12 cellular contexts compared by ENCODE assay signal in genomic region chr20:58700121-58700780, GRCh38. TPM values are rescaled to one million over a fixed set of nuclear protein-coding genes. Genes with fewer than 3 reads are reported as not detected.
DNase-seq lines count a peak whose midpoint lies in the region; ATAC-seq lines count a peak whose summit lies in the region.
"Had no signal": no experiment of that assay in that cellular context is flagged by ENCODE, and none has a peak within 500 bp of the region (broad histone marks: within the 10 kb centered on the region; RNA-seq: fewer than 3 reads in every experiment).

No MANE protein-coding gene starts in this region.

- DNase-seq in activated CD8-positive, alpha-beta memory T cell treated with anti-CD3 and anti-CD28 coated beads, Interleukin-2, amount 50 U/mL, for 48 hours: peak; percentile 57
- DNase-seq in activated CD8-positive, alpha-beta memory T cell treated with anti-CD3 and anti-CD28 coated beads for 24 hours: no peak
- DNase-seq in activated T-helper 1 cell treated with anti-CD3 and anti-CD28 coated beads, Interleukin-12 subunit alpha, Interleukin-12 subunit beta, Interleukin-2, Interleukin-4 antibody, amounts not matched to agents 30 ng/mL and 10 ng/mL and 1 ng/mL, durations not matched to agents 14 hours and 24 hours and 36 hours (ENCODE audit: low spot score): no peak
- DNase-seq in islet precursor cell (peak; percentile 37), stromal cell of bone marrow (ENCODE audit: low read depth) (peak; percentile 64), NCI-H524 treated with DMSO at 0.1 percent for 48 hours (lab: John Stamatoyannopoulos, UW) (no peak), A172 (ENCODE audit: low spot score) (no peak)
- DNase-seq: KBM-7, NCI-H1436 treated with DMSO at 0.1 percent for 48 hours, NCI-H774 had no signal

- H3K27ac Mint-ChIP-seq in activated T-helper 1 cell treated with anti-CD3 and anti-CD28 coated beads, Interleukin-12 subunit alpha, Interleukin-12 subunit beta, Interleukin-2, Interleukin-4 antibody, amounts not matched to agents 30 ng/mL and 10 ng/mL and 1 ng/mL, durations not matched to agents 14 hours and 24 hours and 36 hours: peak overlapping the region; percentile 3

- H3K27me3 Mint-ChIP-seq in activated T-helper 1 cell treated with anti-CD3 and anti-CD28 coated beads, Interleukin-12 subunit alpha, Interleukin-12 subunit beta, Interleukin-2, Interleukin-4 antibody, amounts not matched to agents 30 ng/mL and 10 ng/mL and 1 ng/mL, durations not matched to agents 14 hours and 24 hours and 36 hours (ENCODE audit: insufficient read depth): no peaks in the 10 kb centered on the region

- H3K36me3 Mint-ChIP-seq in activated T-helper 1 cell treated with anti-CD3 and anti-CD28 coated beads, Interleukin-12 subunit alpha, Interleukin-12 subunit beta, Interleukin-2, Interleukin-4 antibody, amounts not matched to agents 30 ng/mL and 10 ng/mL and 1 ng/mL, durations not matched to agents 14 hours and 24 hours and 36 hours (ENCODE audit: low read depth): peaks cover 25% of the 10 kb centered on the region

- no peaks in the 10 kb centered on the region for H3K4me1 Mint-ChIP-seq in activated T-helper 1 cell treated with anti-CD3 and anti-CD28 coated beads, Interleukin-12 subunit alpha, Interleukin-12 subunit beta, Interleukin-2, Interleukin-4 antibody, amounts not matched to agents 30 ng/mL and 10 ng/mL and 1 ng/mL, durations not matched to agents 14 hours and 24 hours and 36 hours (ENCODE audit: low read depth)

- intact Hi-C loops in activated T-helper 1 cell treated with anti-CD3 and anti-CD28 coated beads, Interleukin-12 subunit alpha, Interleukin-12 subunit beta, Interleukin-2, Interleukin-4 antibody, amounts not matched to agents 30 ng/mL and 10 ng/mL and 1 ng/mL, durations not matched to agents 14 hours and 24 hours and 36 hours (cut with micrococcal nuclease): no loop called here

- no peak for ATAC-seq in HG03439 (IDR thresholded peaks at IDR 0.05; ENCODE audit: unreplicated experiment)
- ATAC-seq: upper lobe of right lung had no signal

- H3K9me3 Mint-ChIP-seq in activated T-helper 1 cell treated with anti-CD3 and anti-CD28 coated beads, Interleukin-12 subunit alpha, Interleukin-12 subunit beta, Interleukin-2, Interleukin-4 antibody, amounts not matched to agents 30 ng/mL and 10 ng/mL and 1 ng/mL, durations not matched to agents 14 hours and 24 hours and 36 hours: no peaks in the 10 kb centered on the region

- no peak overlapping the region for H3K4me3 Mint-ChIP-seq in activated T-helper 1 cell treated with anti-CD3 and anti-CD28 coated beads, Interleukin-12 subunit alpha, Interleukin-12 subunit beta, Interleukin-2, Interleukin-4 antibody, amounts not matched to agents 30 ng/mL and 10 ng/mL and 1 ng/mL, durations not matched to agents 14 hours and 24 hours and 36 hours

RNA-seq across cellular contexts. Expression of gene NPEPL1, which starts 7.7 kb away (rescaled TPM):
- 20.6 and 22.9 TPM in 2 replicates for total RNA-seq in activated T-helper 1 cell treated with anti-CD3 and anti-CD28 coated beads, Interleukin-12 subunit alpha, Interleukin-12 subunit beta, Interleukin-2, Interleukin-4 antibody, amounts not matched to agents 30 ng/mL and 10 ng/mL and 1 ng/mL, durations not matched to agents 14 hours and 24 hours and 36 hours
- total RNA-seq in A172 (2014; rRNA removed; shearing (Covaris generic)): 5.9 and 7.2 TPM in 2 replicates

RNA-seq across cellular contexts. Expression of gene STX16, which starts 49.2 kb away (rescaled TPM):
- 99.9 and 102 TPM in 2 replicates for total RNA-seq in activated T-helper 1 cell treated with anti-CD3 and anti-CD28 coated beads, Interleukin-12 subunit alpha, Interleukin-12 subunit beta, Interleukin-2, Interleukin-4 antibody, amounts not matched to agents 30 ng/mL and 10 ng/mL and 1 ng/mL, durations not matched to agents 14 hours and 24 hours and 36 hours
- 10.9 and 13.5 TPM in 2 replicates for total RNA-seq in A172 (2014; rRNA removed; shearing (Covaris generic))

Comparison
In these comparisons a context has a peak if more than half of its experiments do, and no peak if none do; other contexts are left out.
1. DNase-seq: peak in activated CD8-positive, alpha-beta memory T cell treated with anti-CD3 and anti-CD28 coated beads, Interleukin-2, amount 50 U/mL, for 48 hours (single experiment), islet precursor cell (single experiment) and stromal cell of bone marrow (single experiment); none in activated CD8-positive, alpha-beta memory T cell treated with anti-CD3 and anti-CD28 coated beads for 24 hours (single experiment), activated T-helper 1 cell treated with anti-CD3 and anti-CD28 coated beads, Interleukin-12 subunit alpha, Interleukin-12 subunit beta, Interleukin-2, Interleukin-4 antibody, amounts not matched to agents 30 ng/mL and 10 ng/mL and 1 ng/mL, durations not matched to agents 14 hours and 24 hours and 36 hours (single experiment), NCI-H524 treated with DMSO at 0.1 percent for 48 hours (single experiment) and A172 (single experiment).